In the genomic region with DNA sequence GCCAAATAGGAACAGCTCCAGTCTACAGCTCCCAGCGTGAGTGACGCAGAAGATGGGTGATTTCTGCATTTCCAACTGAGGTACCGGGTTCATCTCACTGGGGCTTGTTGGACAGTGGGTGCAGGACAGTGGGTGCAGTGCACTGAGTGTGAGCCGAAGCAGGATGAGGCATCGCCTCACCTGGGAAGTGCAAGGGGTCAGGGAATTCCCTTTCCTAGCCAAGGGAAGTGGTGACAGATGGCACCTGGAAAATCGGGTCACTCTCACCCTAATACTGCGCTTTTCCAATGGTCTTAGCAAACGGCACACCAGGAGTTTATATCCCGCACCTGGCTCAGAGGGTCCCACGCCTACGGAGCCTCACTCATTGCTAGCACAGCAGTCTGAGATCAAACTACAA, we compare ENCODE assay signal across 14 cellular contexts. TPM values are rescaled to one million over a fixed set of nuclear protein-coding genes. Genes with fewer than 3 reads are reported as not detected.
"Had no signal": no experiment of that assay in that cellular context is flagged by ENCODE, and none has a peak within 500 bp of the region (broad histone marks: within the 10 kb centered on the region; RNA-seq: fewer than 3 reads in every experiment).

No MANE protein-coding gene starts in this region.

RNA-seq across cellular contexts. Expression of a gene that starts 56.7 kb away (rescaled TPM):
- total RNA-seq: activated B cell treated with CpG ODN at 0.5 μM for 24 hours; activated CD4-positive, alpha-beta memory T cell treated with anti-CD3 and anti-CD28 coated beads for 36 hours; activated CD4-positive, alpha-beta memory T cell treated with anti-CD3 and anti-CD28 coated beads, Interleukin-2, amount 10 ng/mL, durations not matched to agents 7 days and 5 days; activated CD4-positive, alpha-beta T cell treated with anti-CD3 and anti-CD28 coated beads for 36 hours; activated CD4-positive, alpha-beta T cell treated with anti-CD3 and anti-CD28 coated beads, Interleukin-2, amount 10 ng/mL, durations not matched to agents 24 days and 14 days; activated CD4-positive, alpha-beta T cell treated with anti-CD3 and anti-CD28 coated beads, Interleukin-2, amount 10 ng/mL, durations not matched to agents 7 days and 5 days; activated CD8-positive, alpha-beta memory T cell treated with anti-CD3 and anti-CD28 coated beads for 36 hours; activated CD8-positive, alpha-beta memory T cell treated with anti-CD3 and anti-CD28 coated beads, Interleukin-2, amount 10 ng/mL, durations not matched to agents 7 days and 5 days; activated CD8-positive, alpha-beta T cell treated with anti-CD3 and anti-CD28 coated beads for 36 hours; activated CD8-positive, alpha-beta T cell treated with anti-CD3 and anti-CD28 coated beads, Interleukin-2, amount 10 ng/mL, durations not matched to agents 7 days and 5 days; T-helper 1 cell treated with Interleukin-12 subunit alpha and Interleukin-12 subunit beta and Interleukin-4 antibody, amounts not matched to agents 30 ng/mL and 1 ng/mL, for 36 hours; T-helper 17 cell; T-helper 2 cell treated with Interferon-gamma antibody and Interleukin-4, amounts not matched to agents 100 ng/mL and 5 ng/mL, for 36 hours; WTC11 had no signal
